In genomic region chr6:44012078-44012493, GRCh38 we compare ENCODE assay signal across 11 cellular contexts.
DNase-seq lines count a peak whose midpoint lies in the region; ATAC-seq and TF ChIP-seq lines count a peak whose summit lies in the region.
"Had no signal": no experiment of that assay in that cellular context is flagged by ENCODE, and none has a peak within 500 bp of the region (broad histone marks: within the 10 kb centered on the region; RNA-seq: fewer than 3 reads in every experiment).

No MANE protein-coding gene starts in this region.

- POLR2A ChIA-PET in SK-N-SH (lab: Yijun Ruan, JAX) = no interaction called here

- peaks cover 3% of the 10 kb centered on the region; the same call in 1 of the 2 replicates for H3K9me3 ChIP-seq in SK-N-SH
- H3K9me3 ChIP-seq in RWPE2 (ENCODE audit: severe bottlenecking) = peaks cover 11% of the 10 kb centered on the region

- H3K9me2 ChIP-seq in SK-N-SH = no peaks in the 10 kb centered on the region

- H3K4me3 ChIP-seq in SK-N-SH (ENCODE audit: low read depth in 2 of 2, low read length in 1 of 2) (no peak overlapping the region), RWPE2 (ENCODE audit: severe bottlenecking) (no peak overlapping the region)
- H3K4me3 ChIP-seq: dorsolateral prefrontal cortex had no signal

- ATAC-seq in SK-N-SH treated with all-trans-retinoic acid at 6 μM for 48 hours (no peak), RWPE2 (ENCODE audit: low read depth) (peak; percentile 74), HG03565 (IDR thresholded peaks at IDR 0.05; ENCODE audit: unreplicated experiment) (no peak), HG03354 (IDR thresholded peaks at IDR 0.05; ENCODE audit: poor library complexity, severe bottlenecking, unreplicated experiment) (no peak)

- peaks cover 26% of the 10 kb centered on the region for H3F3A ChIP-seq in SK-N-SH (replicated peaks; ENCODE audit: insufficient read depth)

- H3K27ac ChIP-seq in SK-N-SH (ENCODE audit: low read depth in 2 of 2, low read length in 1 of 2) (peak overlapping the region in 1 of 2 experiments; percentile 80; a peak in 2 of 4 replicates), RWPE2 (ENCODE audit: poor library complexity, severe bottlenecking) (peak overlapping the region; percentile 84)
- H3K27ac ChIP-seq: dorsolateral prefrontal cortex had no signal

- TF ChIP-seq EP300 in SK-N-SH (IDR thresholded peaks at IDR 0.05; ENCODE audit: borderline replicate concordance in 1 of 2, low read depth in 1 of 2, low read length in 1 of 2) = no peak; a peak in 1 of 4 replicates

- peak overlapping the region; percentile 54; the same call in 1 of the 2 replicates for H3K4me2 ChIP-seq in SK-N-SH

- H3K27me3 ChIP-seq in SK-N-SH (ENCODE audit: insufficient read depth) = no peaks in the 10 kb centered on the region
- no peaks in the 10 kb centered on the region for H3K27me3 ChIP-seq in RWPE2 (ENCODE audit: insufficient read depth, poor library complexity, severe bottlenecking)
- H3K27me3 ChIP-seq: dorsolateral prefrontal cortex had no signal

- H4K20me1 ChIP-seq in SK-N-SH (ENCODE audit: insufficient read depth) = no peaks in the 10 kb centered on the region

- H3K36me3 ChIP-seq in SK-N-SH (replicated peaks in 1 of 2; ENCODE audit: control insufficient read depth in 1 of 2, insufficient read depth in 2 of 2, low read length in 1 of 2) = no peaks in the 10 kb centered on the region
- H3K36me3 ChIP-seq in RWPE2 (ENCODE audit: low read depth) = no peaks in the 10 kb centered on the region

- H3K4me1 ChIP-seq in SK-N-SH (ENCODE audit: control insufficient read depth in 1 of 2, insufficient read depth in 2 of 2, low read depth in 1 of 2, low read length in 1 of 2) (peaks cover 23 to 28% of the 10 kb centered on the region in 2 experiments; a peak in 3 of 4 replicates), RWPE2 (ENCODE audit: insufficient read depth, poor library complexity, severe bottlenecking) (peaks cover 32% of the 10 kb centered on the region)

- no peaks in the 10 kb centered on the region for H3K79me2 ChIP-seq in SK-N-SH (ENCODE audit: insufficient read depth)

- no peak overlapping the region for H3K9ac ChIP-seq in SK-N-SH

- CTCF ChIA-PET in SK-N-SH (lab: Yijun Ruan, JAX) = interaction anchor here (1.1 to 2.0 kb wide), 4 partner anchors 11 to 243 kb away, joined by 3 to 7 read pairs (median 4); partner anchors contain the start of gene VEGFA

- TF ChIP-seq CTCF in SK-N-SH (IDR thresholded peaks at IDR 0.05) (no peak), RWPE2 (IDR thresholded peaks at IDR 0.05; ENCODE audit: poor library complexity, severe bottlenecking) (no peak)

- DNase-seq in SK-N-SH (no peak), RWPE2 (ENCODE audit: low spot score) (no peak), fibroblast of peridontal ligament (ENCODE audit: extremely low read depth) (peak; percentile 99), stromal cell of bone marrow (ENCODE audit: low read depth) (peak; percentile 100), NCI-H1092 treated with DMSO at 0.1 percent for 48 hours (lab: John Stamatoyannopoulos, UW) (no peak)
- DNase-seq: activated CD4-positive, alpha-beta T cell treated with anti-CD3 and anti-CD28 coated beads for 4 hours; midbrain had no signal

- TF ChIP-seq RAD21 in SK-N-SH (IDR thresholded peaks at IDR 0.05; ENCODE audit: low read length) = no peak

- H2AFZ ChIP-seq in SK-N-SH (ENCODE audit: low read depth) = no peak overlapping the region

- 51% methylated on average over 3 of the region's 3 CpGs for WGBS in SK-N-SH (ENCODE audit: low lambda C conversion rate)

TF ChIP-seq in SK-N-SH, 30 proteins besides CTCF, POLR2A, EP300 and RAD21 (continues in another document):
- TF ChIP-seq NFIC (IDR thresholded peaks at IDR 0.05; ENCODE audit: borderline replicate concordance) (no peak), MXI1 (IDR thresholded peaks at IDR 0.05; ENCODE audit: low read depth, low read length) (no peak), POLR2AphosphoS5 (IDR thresholded peaks at IDR 0.05; ENCODE audit: low read depth, low read length) (no peak), ZBTB33 (IDR thresholded peaks at IDR 0.05; ENCODE audit: borderline replicate concordance, low read depth) (no peak), MAX (IDR thresholded peaks at IDR 0.05; ENCODE audit: low read depth) (no peak), GATA2 (CRISPR knock-in tag; IDR thresholded peaks at IDR 0.05) (no peak), FOXJ3 (CRISPR knock-in tag; IDR thresholded peaks at IDR 0.05) (no peak), JUND (IDR thresholded peaks at IDR 0.05) (peak; percentile 31; the same call in 1 of the 2 replicates), PBX3 (IDR thresholded peaks at IDR 0.05) (peak; percentile 56)

TF ChIP-seq in SK-N-SH treated with all-trans-retinoic acid at 6 μM for 48 hours, 23 proteins besides CTCF, POLR2A, EP300 and RAD21:
- TF ChIP-seq ZFP30 (CRISPR knock-in tag; IDR thresholded peaks at IDR 0.05) (no peak), PPARA (CRISPR knock-in tag; IDR thresholded peaks at IDR 0.05; ENCODE audit: borderline replicate concordance) (no peak), ZNF70 (CRISPR knock-in tag; IDR thresholded peaks at IDR 0.05) (no peak), ESRRG (CRISPR knock-in tag; IDR thresholded peaks at IDR 0.05) (no peak), ZNF8 (CRISPR knock-in tag; IDR thresholded peaks at IDR 0.05) (no peak), TSHZ2 (CRISPR knock-in tag; IDR thresholded peaks at IDR 0.05) (no peak), ZFP3 (CRISPR knock-in tag; IDR thresholded peaks at IDR 0.05) (no peak), SNAI2 (CRISPR knock-in tag; IDR thresholded peaks at IDR 0.05) (no peak), CREB5 (CRISPR knock-in tag; IDR thresholded peaks at IDR 0.05; ENCODE audit: low read depth) (no peak), RARB (CRISPR knock-in tag; IDR thresholded peaks at IDR 0.05) (no peak)

Comparison
In these comparisons a context has a peak if more than half of its experiments do, and no peak if none do; other contexts are left out.
1. DNase-seq: peak in fibroblast of peridontal ligament (single experiment) and stromal cell of bone marrow (single experiment); none in SK-N-SH (single experiment), RWPE2 (single experiment) and NCI-H1092 treated with DMSO at 0.1 percent for 48 hours (single experiment).